In genomic region chr6:905541-905940, GRCh38 we compare ENCODE assay signal across 1 cellular context.
TF ChIP-seq lines count a peak whose summit lies in the region.

No MANE protein-coding gene starts in this region.

TF ChIP-seq in GM23338, 12 proteins besides CTCF, POLR2A, EP300 and RAD21 (continued from another document):
- no peak for TF ChIP-seq REST (IDR thresholded peaks at IDR 0.05; ENCODE audit: unreplicated experiment)
